Comparison of ENCODE assay signal across 8 cellular contexts in the genomic region with DNA sequence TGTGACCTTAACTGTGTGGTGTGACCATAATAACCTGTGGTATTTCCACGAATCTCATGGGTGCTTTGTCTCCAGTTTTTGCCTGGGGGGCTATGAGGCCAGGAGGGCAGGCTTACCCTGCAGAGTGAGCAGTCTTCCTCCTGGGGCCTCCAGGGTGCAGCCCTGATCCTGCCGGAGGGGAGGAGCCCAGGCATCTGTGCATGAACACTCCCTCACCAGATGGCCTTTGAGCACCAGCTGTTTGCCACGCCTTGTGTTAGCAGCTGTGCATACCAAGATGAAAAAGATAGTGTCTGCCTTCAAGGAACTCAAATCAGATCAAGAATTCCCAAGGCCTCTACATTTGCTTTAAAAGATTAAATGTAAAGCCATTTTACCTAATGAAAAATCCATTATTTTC.
DNase-seq lines count a peak whose midpoint lies in the region; TF ChIP-seq lines count a peak whose summit lies in the region.

No MANE protein-coding gene starts in this region.

- CTCF ChIA-PET in PC-9 (lab: Charles Lee) = interaction anchor here (0.7 kb wide), 1 partner anchor 21 kb away, joined by 3 read pairs; no protein-coding TSS in a partner anchor

- no TSS peak for BruUV-seq in PC-9 (replicated peaks; lab: Mats Ljungman, UMichigan)

- POLR2A ChIA-PET in PC-9 (lab: Charles Lee; ENCODE audit: unreplicated experiment) = interaction anchor here (0.7 kb wide), 1 partner anchor 191 kb away, joined by 6 read pairs; no protein-coding TSS in a partner anchor

- H3K4me2 ChIP-seq in PC-9 = no peak overlapping the region

- TF ChIP-seq POLR2A in stomach (IDR thresholded peaks at IDR 0.05) = no peak

- H3K9me2 ChIP-seq in PC-9 (ENCODE audit: insufficient read depth) = no peaks in the 10 kb centered on the region

- H2AFZ ChIP-seq in PC-9 = no peak overlapping the region

- H3K36me3 ChIP-seq in HAP-1 (replicated peaks) (no peaks in the 10 kb centered on the region), PC-9 (ENCODE audit: low read depth) (peaks cover 23% of the 10 kb centered on the region), stomach (peaks cover 0 to 35% (median 9%) of the 10 kb centered on the region in 4 donors)

- WGBS in stomach, 5 donors = 31 to 43% (median 31%) methylated on average over 3 of the region's 3 CpGs

- no peak overlapping the region for H3K27ac ChIP-seq in PC-9
- H3K27ac ChIP-seq in stomach = peak overlapping the region in 1 of 5 donors; percentile 44

- peaks cover 36% of the 10 kb centered on the region for H3F3A ChIP-seq in PC-9 (ENCODE audit: insufficient read depth, low read depth)

- no peak for TF ChIP-seq EP300 in stomach (IDR thresholded peaks at IDR 0.05)

- in situ Hi-C loops in HAP-1 (cut with MboI; ENCODE audit: low sequenced_read_pairs) = no loop called here
- in situ Hi-C loops in ACHN (cut with HindIII; ENCODE audit: low pct_ligation_motif_present, low pct_unique_long_range_greater_than_20kb, low sequenced_read_pairs) = no loop called here

- H3K27me3 ChIP-seq in HAP-1 (ENCODE audit: low read depth) (no peaks in the 10 kb centered on the region), PC-9 (ENCODE audit: insufficient read depth, low read depth) (no peaks in the 10 kb centered on the region), stomach (no peaks in the 10 kb centered on the region)

- TF ChIP-seq CTCF in PC-9 (conservative IDR thresholded peaks at IDR 0.05) = no peak
- TF ChIP-seq CTCF in fibroblast of mammary gland (conservative IDR thresholded peaks at IDR 0.05; ENCODE audit: control insufficient read depth, insufficient read depth, low read depth, low read length) = no peak
- no peak for TF ChIP-seq CTCF in stomach (IDR thresholded peaks at IDR 0.05)

- peaks cover 98% of the 10 kb centered on the region for H4K20me1 ChIP-seq in PC-9 (ENCODE audit: insufficient read depth)

- DNase-seq in EL (peak; percentile 68), HAP-1 (ENCODE audit: low spot score in 2 of 2) (peak; percentile 68 to 81), PC-9 (peak; percentile 67 to 70), fibroblast of mammary gland (ENCODE audit: low read depth) (peak; percentile 59), stomach (peak; percentile 57), ACHN (no peak), NOMO-1 treated with DMSO at 0.1 percent for 48 hours (lab: John Stamatoyannopoulos, UW; ENCODE audit: unreplicated experiment) (no peak), cerebellar nuclear complex (lab: John Stamatoyannopoulos, UW) (no peak)

- H3K9me3 ChIP-seq in HAP-1 = no peaks in the 10 kb centered on the region
- no peaks in the 10 kb centered on the region for H3K9me3 ChIP-seq in PC-9 (ENCODE audit: insufficient read depth, low read depth)
- H3K9me3 ChIP-seq in stomach = no peaks in the 10 kb centered on the region

- intact Hi-C loops in PC-9 (cut with micrococcal nuclease; ENCODE audit: unreplicated experiment) = loop anchor here (1.0 to 2.0 kb wide), 2 partner anchors 8 to 21 kb away; no protein-coding TSS in a partner anchor
- intact Hi-C loops in stomach (cut with DNase I; ENCODE audit: low total_unique reads) = no loop called here

- H3K79me2 ChIP-seq in PC-9 (ENCODE audit: low read depth) = peaks cover 97% of the 10 kb centered on the region

- no peak overlapping the region for H3K4me3 ChIP-seq in HAP-1
- no peak overlapping the region for H3K4me3 ChIP-seq in PC-9
- H3K4me3 ChIP-seq in fibroblast of mammary gland (ENCODE audit: control insufficient read depth, low read depth, low read length) = no peak overlapping the region
- H3K4me3 ChIP-seq in stomach = no peak overlapping the region

- H3K4me1 ChIP-seq in HAP-1 (peaks cover 19% of the 10 kb centered on the region), PC-9 (replicated peaks; ENCODE audit: insufficient read depth) (peaks cover 8% of the 10 kb centered on the region; the same call in 1 of the 2 replicates), stomach (peaks cover 37 to 79% (median 60%) of the 10 kb centered on the region in 4 donors)

Comparison
In these comparisons a context has a peak if more than half of its experiments do, and no peak if none do; other contexts are left out.
1. DNase-seq: peak in EL (single experiment), HAP-1 (2 of 2), PC-9 (2 of 2), fibroblast of mammary gland (single experiment) and stomach (single experiment); none in ACHN (single experiment), NOMO-1 treated with DMSO at 0.1 percent for 48 hours (single experiment) and cerebellar nuclear complex (0 of 2).